7 cellular contexts compared by ENCODE assay signal in the genomic region with DNA sequence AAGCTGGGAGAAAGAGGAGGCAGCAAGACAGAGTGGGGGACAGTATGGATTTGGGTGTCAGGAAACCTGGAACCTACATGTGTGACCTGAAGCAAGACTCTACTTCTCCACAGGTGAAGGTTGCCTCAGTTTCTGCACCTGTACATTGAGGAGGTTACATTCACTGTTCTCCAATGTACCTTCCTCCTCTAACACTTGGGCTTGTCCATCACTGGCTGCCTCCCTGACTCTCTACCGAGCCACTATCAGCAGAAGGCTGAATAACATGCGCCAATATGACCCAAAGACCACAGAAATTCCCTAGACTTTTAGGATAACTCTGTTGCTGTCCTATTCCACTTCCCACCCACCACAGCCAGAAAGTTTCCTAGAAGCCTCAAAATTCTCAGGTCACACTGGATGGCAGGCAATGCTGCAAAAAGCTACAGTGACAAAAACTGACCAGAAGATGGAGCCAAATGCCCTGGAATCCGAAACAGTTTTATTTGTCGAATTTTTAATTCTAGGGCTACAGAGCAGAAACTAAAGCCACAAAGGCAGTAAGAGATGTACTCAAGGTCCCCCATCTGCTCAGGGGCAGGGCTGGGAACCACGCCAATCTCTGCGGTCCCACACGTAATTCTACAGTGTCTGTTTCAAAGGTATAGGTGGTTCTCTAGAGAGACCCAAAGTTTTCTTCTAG.
DNase-seq lines count a peak whose midpoint lies in the region; ATAC-seq and TF ChIP-seq lines count a peak whose summit lies in the region.

No MANE protein-coding gene starts in this region.

- H3K27me3 Mint-ChIP-seq in endodermal cell (ENCODE audit: insufficient read depth): peaks cover 8% of the 10 kb centered on the region

- TF ChIP-seq CTCF in HL-60 (IDR thresholded peaks at IDR 0.05; ENCODE audit: insufficient read depth, low read length) (peak; percentile 45), endodermal cell (conservative IDR thresholded peaks at IDR 0.05) (peak; percentile 88)

- no peaks in the 10 kb centered on the region for H3K36me3 Mint-ChIP-seq in endodermal cell (ENCODE audit: low read depth)

- no peak overlapping the region for H2AFZ ChIP-seq in mesenchymal stem cell (ENCODE audit: low read depth, low read length)

- no peak overlapping the region for H4K8ac ChIP-seq in mesenchymal stem cell (ENCODE audit: low read length)

- no peak overlapping the region for H3K4ac ChIP-seq in mesenchymal stem cell (ENCODE audit: low read depth in 1 of 2, low read length in 2 of 2)

- peak; percentile 74 for DNase-seq in DMS53 (lab: John Stamatoyannopoulos, UW)
- peak in 1 of 2 experiments; percentile 18 for DNase-seq in HL-60 (ENCODE audit: low read depth in 1 of 2, low spot score in 1 of 2)
- DNase-seq in SK-MEL-5 (ENCODE audit: low read depth, low spot score): peak; percentile 55
- DNase-seq in endodermal cell: peak; percentile 77
- DNase-seq in mesenchymal stem cell: peak; percentile 50

- H3K9me3 ChIP-seq in endodermal cell (ENCODE audit: control insufficient read depth, low read length) (no peaks in the 10 kb centered on the region), mesenchymal stem cell (ENCODE audit: control insufficient read depth, low read length) (no peaks in the 10 kb centered on the region)

- no peak overlapping the region for H3K27ac Mint-ChIP-seq in endodermal cell

- no peaks in the 10 kb centered on the region for H3K79me1 ChIP-seq in mesenchymal stem cell (replicated peaks; ENCODE audit: low read length, poor library complexity, severe bottlenecking)

- H2BK120ac ChIP-seq in mesenchymal stem cell (ENCODE audit: low read depth, low read length): no peak overlapping the region

- H3K18ac ChIP-seq in mesenchymal stem cell (ENCODE audit: low read depth in 1 of 2, low read length in 2 of 2): no peak overlapping the region

- H3K27ac ChIP-seq in HL-60 (replicated peaks) (no peak overlapping the region), endodermal cell (ENCODE audit: low read depth, low read length) (no peak overlapping the region), mesenchymal stem cell (ENCODE audit: low read length, poor library complexity, severe bottlenecking) (no peak overlapping the region)

- 33 to 37% methylated on average over 6 to 7 of the region's 7 CpGs for WGBS in endodermal cell (ENCODE audit: insufficient coverage in 1 of 2, insufficient read length in 1 of 2), 2 experiments
- WGBS in mesenchymal stem cell: 27% methylated on average over 7 of the region's 7 CpGs

- peak; percentile 76 for ATAC-seq in GM19023 (IDR thresholded peaks at IDR 0.05; ENCODE audit: unreplicated experiment)
- ATAC-seq in GM21825 (IDR thresholded peaks at IDR 0.05; ENCODE audit: unreplicated experiment): no peak

- no peak overlapping the region for H2BK15ac ChIP-seq in mesenchymal stem cell (ENCODE audit: low read depth, poor library complexity, severe bottlenecking)

- H3K4me3 ChIP-seq in HL-60 (replicated peaks; ENCODE audit: insufficient read depth, low read length): no peak overlapping the region
- no peak overlapping the region for H3K4me3 ChIP-seq in endodermal cell (ENCODE audit: low read length)
- H3K4me3 ChIP-seq in mesenchymal stem cell (ENCODE audit: insufficient read depth in 1 of 2, low read depth in 1 of 2, low read length in 2 of 2): no peak overlapping the region

- no peak overlapping the region for H3K4me2 ChIP-seq in mesenchymal stem cell (ENCODE audit: low read length, poor library complexity, severe bottlenecking)

- H3K27me3 ChIP-seq in HL-60 (ENCODE audit: insufficient read depth, poor library complexity, severe bottlenecking): peaks cover 3% of the 10 kb centered on the region
- no peaks in the 10 kb centered on the region for H3K27me3 ChIP-seq in endodermal cell (ENCODE audit: control insufficient read depth, insufficient read depth, low read length, poor library complexity, severe bottlenecking)
- H3K27me3 ChIP-seq in mesenchymal stem cell (ENCODE audit: control insufficient read depth in 1 of 2, insufficient read depth in 1 of 2, low read length in 2 of 2): peaks cover 14 to 29% of the 10 kb centered on the region in 2 experiments

- H3K9ac ChIP-seq in endodermal cell (ENCODE audit: extremely low read depth, low read length, poor library complexity, severe bottlenecking) (no peak overlapping the region), mesenchymal stem cell (ENCODE audit: low read length) (peak overlapping the region; percentile 42)

- peaks cover 21% of the 10 kb centered on the region for H3K4me1 Mint-ChIP-seq in endodermal cell

- no peak overlapping the region for H2BK5ac ChIP-seq in mesenchymal stem cell (ENCODE audit: low read depth, low read length, poor library complexity, severe bottlenecking)

- H3K14ac ChIP-seq in mesenchymal stem cell (ENCODE audit: low read length in 2 of 2): no peak overlapping the region

- no peak overlapping the region for H4K91ac ChIP-seq in mesenchymal stem cell (ENCODE audit: low read length)

- no peak overlapping the region for H3K4me3 Mint-ChIP-seq in endodermal cell

- no peak overlapping the region for H2AK5ac ChIP-seq in mesenchymal stem cell (ENCODE audit: low read length, severe bottlenecking)

- no peak overlapping the region for H3K23ac ChIP-seq in mesenchymal stem cell (ENCODE audit: low read length in 2 of 2)

- peaks cover 15% of the 10 kb centered on the region for H3K4me1 ChIP-seq in endodermal cell (ENCODE audit: control insufficient read depth, insufficient read depth, low read length)
- no peaks in the 10 kb centered on the region for H3K4me1 ChIP-seq in mesenchymal stem cell (ENCODE audit: control insufficient read depth, insufficient read depth, low read depth, low read length)

- in situ Hi-C loops in SK-MEL-5 (cut with HindIII; ENCODE audit: low pct_unique_long_range_greater_than_20kb, low sequenced_read_pairs): no loop called here

- no peak overlapping the region for H2BK12ac ChIP-seq in mesenchymal stem cell (ENCODE audit: low read length in 2 of 2)

- no peaks in the 10 kb centered on the region for H3K9me3 Mint-ChIP-seq in endodermal cell

- H3K36me3 ChIP-seq in endodermal cell (ENCODE audit: control insufficient read depth, insufficient read depth, low read length) (no peaks in the 10 kb centered on the region), mesenchymal stem cell (ENCODE audit: control insufficient read depth in 1 of 2, insufficient read depth in 2 of 2, low read depth in 1 of 2, low read length in 2 of 2) (no peaks in the 10 kb centered on the region)
